Comparison of ENCODE assay signal across 27 cellular contexts in the genomic region with DNA sequence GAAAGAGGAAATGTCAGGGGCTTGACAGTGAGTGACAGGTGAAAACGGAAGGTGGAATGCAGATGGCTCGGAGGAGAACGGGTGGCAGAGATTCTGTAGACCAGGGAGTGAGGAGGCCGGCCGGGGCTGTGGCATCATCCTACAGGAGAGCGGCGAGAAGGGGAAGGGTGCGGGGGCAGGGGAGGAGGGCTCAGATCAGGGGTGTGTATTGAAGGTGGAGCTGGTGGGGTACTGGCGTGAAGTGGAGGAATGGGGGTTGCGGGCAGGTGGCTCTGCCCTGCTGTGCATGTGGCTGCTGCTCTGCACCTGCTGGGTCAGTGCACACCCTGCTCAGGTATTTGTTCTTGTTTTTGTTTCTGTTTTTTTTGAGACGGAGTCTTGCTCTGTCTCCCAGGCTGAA.
"Had no signal": no experiment of that assay in that cellular context is flagged by ENCODE, and none has a peak within 500 bp of the region (broad histone marks: within the 10 kb centered on the region; RNA-seq: fewer than 3 reads in every experiment).

No MANE protein-coding gene starts in this region.

- H3K4me1 ChIP-seq: left lung, neural progenitor cell, prostate gland, tibial artery had no signal

- DNase-seq: hippocampal formation; left colon; mesendoderm; naive B cell; natural killer cell; nephron progenitor cell; occipital lobe; ovary; retina; stimulated activated CD4-positive, alpha-beta T cell treated with anti-CD3 and anti-CD28 coated beads, Interleukin-4, amount 100 ng/mL, for 24 hours; stimulated activated naive CD4-positive, alpha-beta T cell; tibial artery; trophoblast cell had no signal

- H3K27me3 Mint-ChIP-seq: naive B cell; stimulated activated naive CD8-positive, alpha-beta T cell treated with anti-CD3 and anti-CD28 coated beads, Interleukin-15, Interleukin-2, amounts not matched to agents 100 ng/mL and 50 ng/mL, for 24 hours had no signal

- H2AFZ ChIP-seq: neural progenitor cell had no signal

- ATAC-seq: left colon; left lung; natural killer cell; right cardiac atrium; sciatic nerve; stimulated activated effector memory CD8-positive, alpha-beta T cell treated with anti-CD3 and anti-CD28 coated beads, Interleukin-12 subunit alpha, Interleukin-12 subunit beta, amount 100 ng/mL, for 72 hours had no signal

- H3K36me3 Mint-ChIP-seq: natural killer cell; stimulated activated effector memory CD8-positive, alpha-beta T cell treated with anti-CD3 and anti-CD28 coated beads, Interleukin-12 subunit alpha, Interleukin-12 subunit beta, amount 100 ng/mL, for 72 hours had no signal

- H3K27me3 ChIP-seq: left lung, neural progenitor cell, neutrophil, ovary, suprapubic skin, tibial artery, vagina had no signal

- H3K36me3 ChIP-seq: left lung, neural progenitor cell, neutrophil, ovary, prostate gland, suprapubic skin, vagina had no signal

- H3K9me3 Mint-ChIP-seq: mesothelial cell of epicardium; natural killer cell; nephron progenitor cell; neural progenitor cell; stimulated activated effector memory CD8-positive, alpha-beta T cell treated with anti-CD3 and anti-CD28 coated beads, Interleukin-12 subunit alpha, Interleukin-12 subunit beta, amount 100 ng/mL, for 72 hours; stimulated activated naive CD8-positive, alpha-beta T cell treated with anti-CD3 and anti-CD28 coated beads, Interleukin-15, Interleukin-2, amounts not matched to agents 100 ng/mL and 50 ng/mL, for 24 hours had no signal

- H3K27ac Mint-ChIP-seq: mesothelial cell of epicardium; natural killer cell; nephron progenitor cell; stimulated activated effector memory CD8-positive, alpha-beta T cell treated with anti-CD3 and anti-CD28 coated beads, Interleukin-12 subunit alpha, Interleukin-12 subunit beta, amount 100 ng/mL, for 72 hours; stimulated activated naive CD8-positive, alpha-beta T cell treated with anti-CD3 and anti-CD28 coated beads, Interleukin-15, Interleukin-2, amounts not matched to agents 100 ng/mL and 50 ng/mL, for 24 hours had no signal

- H3K4me3 ChIP-seq: left lung, lung, neural progenitor cell, ovary, prostate gland, skin epidermis, suprapubic skin, thoracic aorta, tibial artery, vagina had no signal

- H3K27ac ChIP-seq: left lung, neural progenitor cell, neutrophil, ovary, prostate gland, skin epidermis, suprapubic skin, thoracic aorta, tibial artery, vagina had no signal

- H3K4me2 ChIP-seq: neural progenitor cell had no signal

- H3K9me3 ChIP-seq: left lung, neutrophil, ovary, prostate gland, suprapubic skin, thoracic aorta, tibial artery, vagina had no signal

- H3K4me1 Mint-ChIP-seq: naive B cell; stimulated activated effector memory CD8-positive, alpha-beta T cell treated with anti-CD3 and anti-CD28 coated beads, Interleukin-12 subunit alpha, Interleukin-12 subunit beta, amount 100 ng/mL, for 72 hours had no signal

- H3K4me3 Mint-ChIP-seq: mesothelial cell of epicardium; naive B cell; natural killer cell; nephron progenitor cell; neural progenitor cell; stimulated activated effector memory CD8-positive, alpha-beta T cell treated with anti-CD3 and anti-CD28 coated beads, Interleukin-12 subunit alpha, Interleukin-12 subunit beta, amount 100 ng/mL, for 72 hours; stimulated activated naive CD8-positive, alpha-beta T cell treated with anti-CD3 and anti-CD28 coated beads, Interleukin-15, Interleukin-2, amounts not matched to agents 100 ng/mL and 50 ng/mL, for 24 hours had no signal
